In genomic region chr10:19937989-19938388, GRCh38 we compare ENCODE assay signal across 31 cellular contexts.
"Had no signal": no experiment of that assay in that cellular context is flagged by ENCODE, and none has a peak within 500 bp of the region (broad histone marks: within the 10 kb centered on the region; RNA-seq: fewer than 3 reads in every experiment).

No MANE protein-coding gene starts in this region.

- H2AFZ ChIP-seq: hepatocyte had no signal

- H3K4me2 ChIP-seq: hepatocyte had no signal

- H3K4me3 ChIP-seq: ascending aorta, breast epithelium, cardiac muscle cell, coronary artery, dorsolateral prefrontal cortex, esophagus muscularis mucosa, gastrocnemius medialis, heart right ventricle, hepatocyte had no signal

- H3K27me3 Mint-ChIP-seq: activated CD4-positive, alpha-beta memory T cell treated with anti-CD3 and anti-CD28 coated beads, Interleukin-2, amount 10 ng/mL, durations not matched to agents 7 days and 5 days; activated CD4-positive, alpha-beta T cell treated with anti-CD3 and anti-CD28 coated beads, Interleukin-2, amount 10 ng/mL, durations not matched to agents 7 days and 5 days; activated naive CD4-positive, alpha-beta T cell treated with anti-CD3 and anti-CD28 coated beads, Interleukin-2, amount 10 ng/mL, durations not matched to agents 7 days and 5 days; activated naive CD8-positive, alpha-beta T cell treated with anti-CD3 and anti-CD28 coated beads, Interleukin-2, amount 10 ng/mL, durations not matched to agents 7 days and 5 days; activated T-cell treated with anti-CD3 and anti-CD28 coated beads, Interleukin-2, amount 50 U/mL, for 24 hours; dendritic cell treated with granulocyte-macrophage colony-stimulating factor and Interleukin-4, amounts not matched to agents 40 ng/mL and 50 ng/mL, for 4 days had no signal

- H3K36me3 ChIP-seq: ascending aorta, breast epithelium, cardiac muscle cell, esophagus muscularis mucosa, gastrocnemius medialis, heart right ventricle had no signal

- H3K4me1 ChIP-seq: breast epithelium, foreskin keratinocyte, gastrocnemius medialis had no signal

- H3K27ac ChIP-seq: ascending aorta, cardiac muscle cell, coronary artery, esophagus muscularis mucosa, foreskin keratinocyte, gastrocnemius medialis, heart right ventricle, hepatocyte had no signal

- ATAC-seq: activated naive CD4-positive, alpha-beta T cell treated with anti-CD3 and anti-CD28 coated beads, Interleukin-2, amount 50 U/mL, for 72 hours; activated T-cell treated with anti-CD3 and anti-CD28 coated beads, Interleukin-2, amount 50 U/mL, for 72 hours; foreskin keratinocyte; gastrocnemius medialis; heart right ventricle had no signal

- H3K4me1 Mint-ChIP-seq: activated CD4-positive, alpha-beta memory T cell treated with anti-CD3 and anti-CD28 coated beads, Interleukin-2, amount 10 ng/mL, durations not matched to agents 7 days and 5 days; activated CD4-positive, alpha-beta T cell treated with anti-CD3 and anti-CD28 coated beads, Interleukin-2, amount 10 ng/mL, durations not matched to agents 7 days and 5 days; activated naive CD4-positive, alpha-beta T cell treated with anti-CD3 and anti-CD28 coated beads, Interleukin-2, amount 10 ng/mL, durations not matched to agents 7 days and 5 days; activated naive CD8-positive, alpha-beta T cell treated with anti-CD3 and anti-CD28 coated beads, Interleukin-2, amount 10 ng/mL, durations not matched to agents 7 days and 5 days had no signal

- H3K36me3 Mint-ChIP-seq: activated naive CD4-positive, alpha-beta T cell treated with anti-CD3 and anti-CD28 coated beads, Interleukin-2, amount 10 ng/mL, durations not matched to agents 7 days and 5 days; activated naive CD4-positive, alpha-beta T cell treated with anti-CD3 and anti-CD28 coated beads, Interleukin-2, amount 50 U/mL, for 72 hours; activated naive CD8-positive, alpha-beta T cell treated with anti-CD3 and anti-CD28 coated beads, Interleukin-2, amount 10 ng/mL, durations not matched to agents 7 days and 5 days; brain had no signal

- H3K27me3 ChIP-seq: ascending aorta, breast epithelium, cardiac muscle cell, dorsolateral prefrontal cortex, esophagus muscularis mucosa, foreskin keratinocyte, gastrocnemius medialis, heart right ventricle, hepatocyte had no signal

- H3K4me3 Mint-ChIP-seq: activated CD4-positive, alpha-beta memory T cell treated with anti-CD3 and anti-CD28 coated beads, Interleukin-2, amount 10 ng/mL, durations not matched to agents 7 days and 5 days; activated CD4-positive, alpha-beta T cell treated with anti-CD3 and anti-CD28 coated beads, Interleukin-2, amount 10 ng/mL, durations not matched to agents 7 days and 5 days; activated naive CD4-positive, alpha-beta T cell treated with anti-CD3 and anti-CD28 coated beads, Interleukin-2, amount 10 ng/mL, durations not matched to agents 7 days and 5 days; activated naive CD8-positive, alpha-beta T cell treated with anti-CD3 and anti-CD28 coated beads, Interleukin-2, amount 10 ng/mL, durations not matched to agents 7 days and 5 days; activated T-cell treated with anti-CD3 and anti-CD28 coated beads, Interleukin-2, amount 50 U/mL, for 24 hours; activated T-cell treated with anti-CD3 and anti-CD28 coated beads, Interleukin-2, amount 50 U/mL, for 72 hours; brain; dendritic cell treated with granulocyte-macrophage colony-stimulating factor and Interleukin-4, amounts not matched to agents 40 ng/mL and 50 ng/mL, for 4 days had no signal

- H3K9me3 ChIP-seq: ascending aorta, breast epithelium, esophagus muscularis mucosa, gastrocnemius medialis, heart right ventricle had no signal

- DNase-seq: activated CD4-positive, alpha-beta memory T cell treated with anti-CD3 and anti-CD28 coated beads, Interleukin-2, amount 10 ng/mL, durations not matched to agents 7 days and 5 days; activated CD4-positive, alpha-beta T cell treated with anti-CD3 and anti-CD28 coated beads for 1 hour; activated CD4-positive, alpha-beta T cell treated with anti-CD3 and anti-CD28 coated beads for 4 hours; activated CD4-positive, alpha-beta T cell treated with anti-CD3 and anti-CD28 coated beads, Interleukin-2, amount 10 ng/mL, durations not matched to agents 7 days and 5 days; activated CD4-positive, alpha-beta T cell treated with anti-CD3 and anti-CD28 coated beads, Interleukin-2, amount 50 U/mL, for 4 hours; activated CD8-positive, alpha-beta memory T cell treated with anti-CD3 and anti-CD28 coated beads, Interleukin-2, amount 50 U/mL, for 48 hours; activated gamma-delta T cell; activated naive CD4-positive, alpha-beta T cell; activated naive CD4-positive, alpha-beta T cell treated with anti-CD3 and anti-CD28 coated beads, Interleukin-2, amount 10 ng/mL, durations not matched to agents 7 days and 5 days; activated naive CD8-positive, alpha-beta T cell treated with anti-CD3 and anti-CD28 coated beads, Interleukin-2, amount 10 ng/mL, durations not matched to agents 7 days and 5 days; activated T-cell treated with anti-CD3 and anti-CD28 coated beads for 4 hours; activated T-cell treated with anti-CD3 and anti-CD28 coated beads, Interleukin-2, amount 50 U/mL, for 24 hours; activated T-cell treated with anti-CD3 and anti-CD28 coated beads, Interleukin-2, amount 50 U/mL, for 72 hours; central memory CD4-positive, alpha-beta T cell; cerebellar nuclear complex; dorsolateral prefrontal cortex; effector memory CD4-positive, alpha-beta T cell; erythroblast; foreskin keratinocyte; gastrocnemius medialis; heart right ventricle; T-helper 2 cell had no signal

- H3K79me2 ChIP-seq: hepatocyte had no signal

- H3K9me3 Mint-ChIP-seq: brain; dendritic cell treated with granulocyte-macrophage colony-stimulating factor and Interleukin-4, amounts not matched to agents 40 ng/mL and 50 ng/mL, for 4 days had no signal

- H3K27ac Mint-ChIP-seq: activated CD4-positive, alpha-beta memory T cell treated with anti-CD3 and anti-CD28 coated beads, Interleukin-2, amount 10 ng/mL, durations not matched to agents 7 days and 5 days; activated CD4-positive, alpha-beta T cell treated with anti-CD3 and anti-CD28 coated beads, Interleukin-2, amount 10 ng/mL, durations not matched to agents 7 days and 5 days; activated naive CD4-positive, alpha-beta T cell treated with anti-CD3 and anti-CD28 coated beads, Interleukin-2, amount 10 ng/mL, durations not matched to agents 7 days and 5 days; activated naive CD4-positive, alpha-beta T cell treated with anti-CD3 and anti-CD28 coated beads, Interleukin-2, amount 50 U/mL, for 72 hours; activated naive CD8-positive, alpha-beta T cell treated with anti-CD3 and anti-CD28 coated beads, Interleukin-2, amount 10 ng/mL, durations not matched to agents 7 days and 5 days; activated T-cell treated with anti-CD3 and anti-CD28 coated beads, Interleukin-2, amount 50 U/mL, for 24 hours; activated T-cell treated with anti-CD3 and anti-CD28 coated beads, Interleukin-2, amount 50 U/mL, for 72 hours; dendritic cell treated with granulocyte-macrophage colony-stimulating factor and Interleukin-4, amounts not matched to agents 40 ng/mL and 50 ng/mL, for 4 days had no signal
